In genomic region chr2:119364798-119365197, GRCh38 we compare ENCODE assay signal across 14 cellular contexts. TPM values are rescaled to one million over a fixed set of nuclear protein-coding genes. Genes with fewer than 3 reads are reported as not detected.
DNase-seq lines count a peak whose midpoint lies in the region; ATAC-seq and TF ChIP-seq lines count a peak whose summit lies in the region.
"Had no signal": no experiment of that assay in that cellular context is flagged by ENCODE, and none has a peak within 500 bp of the region (broad histone marks: within the 10 kb centered on the region; RNA-seq: fewer than 3 reads in every experiment).

No MANE protein-coding gene starts in this region.

- POLR2A ChIA-PET in CD4-positive, alpha-beta memory T cell (lab: Charles Lee; ENCODE audit: partially characterized antibody) = no interaction called here

- no peak overlapping the region for H2BK15ac ChIP-seq in neuronal stem cell (ENCODE audit: low read length)

- DNase-seq in CD4-positive, alpha-beta memory T cell = no peak
- DNase-seq in activated naive CD8-positive, alpha-beta T cell treated with anti-CD3 and anti-CD28 coated beads for 36 hours = no peak
- no peak for DNase-seq in natural killer cell
- no peak for DNase-seq in neuronal stem cell (ENCODE audit: low spot score)
- DNase-seq in DMS79 (lab: John Stamatoyannopoulos, UW) = no peak
- DNase-seq in NCI-H510A treated with DMSO at 0.1 percent for 48 hours (lab: John Stamatoyannopoulos, UW) = no peak
- DNase-seq: activated CD8-positive, alpha-beta memory T cell treated with anti-CD3 and anti-CD28 coated beads for 24 hours; body of pancreas; DMS153; NCI-H1092; NCI-H526 had no signal

- H3K4me1 ChIP-seq in CD4-positive, alpha-beta memory T cell (ENCODE audit: insufficient read depth, low read length) = peaks cover 31% of the 10 kb centered on the region
- H3K4me1 ChIP-seq in HUES6 (ENCODE audit: control insufficient read depth, insufficient read depth, low read length) (peaks cover 11% of the 10 kb centered on the region), neuronal stem cell (ENCODE audit: control insufficient read depth in 2 of 2, insufficient read depth in 1 of 2, low read depth in 1 of 2, low read length in 2 of 2) (peaks cover 8 to 9% of the 10 kb centered on the region in 2 donors)

- H3K9me3 ChIP-seq in CD4-positive, alpha-beta memory T cell (ENCODE audit: control insufficient read depth in 1 of 2, low read length in 2 of 2) = no peaks in the 10 kb centered on the region
- H3K9me3 ChIP-seq in HUES6 (ENCODE audit: control insufficient read depth, insufficient read depth, low read depth, low read length) (no peaks in the 10 kb centered on the region), neuronal stem cell (replicated peaks in 1 of 2; ENCODE audit: control insufficient read depth in 2 of 2, insufficient read depth in 1 of 2, low read depth in 1 of 2, low read length in 2 of 2) (no peaks in the 10 kb centered on the region)
- H3K9me3 ChIP-seq: body of pancreas, neutrophil had no signal

- H3K36me3 Mint-ChIP-seq in CD4-positive, alpha-beta memory T cell = peaks cover 13 to 26% of the 10 kb centered on the region in 2 donors
- H3K36me3 Mint-ChIP-seq in activated naive CD8-positive, alpha-beta T cell treated with anti-CD3 and anti-CD28 coated beads for 36 hours = peaks cover 33% of the 10 kb centered on the region
- peaks cover 2% of the 10 kb centered on the region for H3K36me3 Mint-ChIP-seq in natural killer cell

- no peak overlapping the region for H4K91ac ChIP-seq in neuronal stem cell (ENCODE audit: low read depth, low read length, poor library complexity)

- no peak overlapping the region for H4K8ac ChIP-seq in neuronal stem cell (ENCODE audit: low read depth, low read length)

- peaks cover 0 to 1% (median 0%) of the 10 kb centered on the region in 8 donors for H3K9me3 Mint-ChIP-seq in CD4-positive, alpha-beta memory T cell
- no peaks in the 10 kb centered on the region for H3K9me3 Mint-ChIP-seq in activated naive CD8-positive, alpha-beta T cell treated with anti-CD3 and anti-CD28 coated beads for 36 hours
- H3K9me3 Mint-ChIP-seq in natural killer cell = no peaks in the 10 kb centered on the region

- no peak overlapping the region for H3K9ac ChIP-seq in HUES6 (ENCODE audit: low read length)
- no peak overlapping the region for H3K9ac ChIP-seq in neuronal stem cell (ENCODE audit: low read depth, low read length, poor library complexity)

- H3K14ac ChIP-seq in neuronal stem cell (ENCODE audit: low read length) = no peak overlapping the region

- WGBS in neuronal stem cell (ENCODE audit: extremely low coverage in 2 of 2, insufficient read length in 2 of 2, insufficient replicate concordance in 1 of 2), 2 donors = no CpG with 5 or more reads among the region's 6 CpGs

- intact Hi-C loops in CD4-positive, alpha-beta memory T cell (cut with micrococcal nuclease) = loop anchor here (5.0 kb wide), 2 partner anchors 813 to 1177 kb away; no protein-coding TSS in a partner anchor
- intact Hi-C loops in natural killer cell (cut with micrococcal nuclease) = loop anchor here (10.0 kb wide), 1 partner anchor 1550 kb away; the partner anchor contains the start of gene DDX18

- H3K27me3 ChIP-seq in CD4-positive, alpha-beta memory T cell (ENCODE audit: insufficient read depth, low read length) = no peaks in the 10 kb centered on the region
- H3K27me3 ChIP-seq in HUES6 (ENCODE audit: control insufficient read depth, insufficient read depth, low read length) = no peaks in the 10 kb centered on the region
- H3K27me3 ChIP-seq in neuronal stem cell (ENCODE audit: control insufficient read depth in 3 of 3, insufficient read depth in 3 of 3, low read depth in 1 of 3, low read length in 3 of 3) = no peaks in the 10 kb centered on the region
- H3K27me3 ChIP-seq: body of pancreas, neutrophil had no signal

- no peak overlapping the region for H3K18ac ChIP-seq in neuronal stem cell (ENCODE audit: low read length)

- no peaks in the 10 kb centered on the region for H3K27me3 Mint-ChIP-seq in CD4-positive, alpha-beta memory T cell
- no peaks in the 10 kb centered on the region for H3K27me3 Mint-ChIP-seq in activated naive CD8-positive, alpha-beta T cell treated with anti-CD3 and anti-CD28 coated beads for 36 hours
- no peaks in the 10 kb centered on the region for H3K27me3 Mint-ChIP-seq in natural killer cell (ENCODE audit: low read depth in 2 of 2)

- H2AFZ ChIP-seq in neuronal stem cell (ENCODE audit: low read length) = no peak overlapping the region

- peak overlapping the region in 3 of 7 donors; percentile 94 to 98 (median 98) for H3K27ac Mint-ChIP-seq in CD4-positive, alpha-beta memory T cell
- H3K27ac Mint-ChIP-seq in activated naive CD8-positive, alpha-beta T cell treated with anti-CD3 and anti-CD28 coated beads for 36 hours = peak overlapping the region; percentile 100
- H3K27ac Mint-ChIP-seq in natural killer cell = peak overlapping the region; percentile 95 to 100

- ATAC-seq in natural killer cell (no peak), HG03097 (IDR thresholded peaks at IDR 0.05; ENCODE audit: low FRiP score, unreplicated experiment) (no peak)
- ATAC-seq: body of pancreas had no signal

- H3K4me1 Mint-ChIP-seq in CD4-positive, alpha-beta memory T cell = peaks cover 30 to 49% (median 39%) of the 10 kb centered on the region in 4 donors
- peaks cover 29% of the 10 kb centered on the region for H3K4me1 Mint-ChIP-seq in activated naive CD8-positive, alpha-beta T cell treated with anti-CD3 and anti-CD28 coated beads for 36 hours
- H3K4me1 Mint-ChIP-seq in natural killer cell = peaks cover 53 to 83% of the 10 kb centered on the region in 2 donors

- no peak overlapping the region for H2AK5ac ChIP-seq in neuronal stem cell (ENCODE audit: low read depth, low read length)

- H3K4me2 ChIP-seq in neuronal stem cell (ENCODE audit: insufficient read depth, low read length, poor library complexity, severe bottlenecking) = no peak overlapping the region

- no peak overlapping the region for H2BK120ac ChIP-seq in neuronal stem cell (ENCODE audit: low read depth, low read length)

- no peak for TF ChIP-seq CTCF in natural killer cell (IDR thresholded peaks at IDR 0.05)

- no peak overlapping the region for H3K4me3 ChIP-seq in CD4-positive, alpha-beta memory T cell (ENCODE audit: low read length in 2 of 2)
- peak overlapping the region; percentile 93; the same call in 1 of the 2 replicates for H3K4me3 ChIP-seq in HUES6 (ENCODE audit: low read depth, low read length)
- H3K4me3 ChIP-seq in neuronal stem cell (ENCODE audit: low read length in 2 of 2) = peak overlapping the region in 1 of 2 donors; percentile 85
- H3K4me3 ChIP-seq: body of pancreas had no signal

- no peak overlapping the region for H3K27ac ChIP-seq in CD4-positive, alpha-beta memory T cell (ENCODE audit: low read depth, low read length)
- H3K27ac ChIP-seq in HUES6 (ENCODE audit: low read depth, low read length) (no peak overlapping the region), neuronal stem cell (replicated peaks; ENCODE audit: low read length) (no peak overlapping the region)
- H3K27ac ChIP-seq: neutrophil had no signal

- peak overlapping the region in 6 of 8 donors; percentile 94 to 99 (median 95) for H3K4me3 Mint-ChIP-seq in CD4-positive, alpha-beta memory T cell
- peak overlapping the region; percentile 100 for H3K4me3 Mint-ChIP-seq in activated naive CD8-positive, alpha-beta T cell treated with anti-CD3 and anti-CD28 coated beads for 36 hours
- peak overlapping the region; percentile 95 for H3K4me3 Mint-ChIP-seq in natural killer cell

- H3K36me3 ChIP-seq in CD4-positive, alpha-beta memory T cell (ENCODE audit: insufficient read depth, low read length) = peaks cover 5% of the 10 kb centered on the region
- H3K36me3 ChIP-seq in HUES6 (ENCODE audit: control insufficient read depth, insufficient read depth, low read length) (peaks cover 16% of the 10 kb centered on the region), neuronal stem cell (replicated peaks in 1 of 2; ENCODE audit: control insufficient read depth in 2 of 2, insufficient read depth in 2 of 2, low read length in 2 of 2) (peaks cover 13 to 19% of the 10 kb centered on the region in 2 donors)

- no peak overlapping the region for H2BK12ac ChIP-seq in neuronal stem cell (ENCODE audit: low read length)

- peaks cover 9% of the 10 kb centered on the region for H3K79me1 ChIP-seq in neuronal stem cell (ENCODE audit: low read depth, low read length)

- H3K4ac ChIP-seq in neuronal stem cell (ENCODE audit: low read length) = no peak overlapping the region

- H3K23ac ChIP-seq in neuronal stem cell (ENCODE audit: low read depth, low read length, poor library complexity) = no peak overlapping the region

- CTCF ChIA-PET in CD4-positive, alpha-beta memory T cell (lab: Charles Lee; ENCODE audit: partially characterized antibody) = interaction anchor here (1.4 kb wide), 1 partner anchor 16 kb away, joined by 3 read pairs; no protein-coding TSS in a partner anchor

- no peak overlapping the region for H2BK5ac ChIP-seq in neuronal stem cell (ENCODE audit: low read length)

RNA-seq across cellular contexts. Expression of gene C2orf76, which starts 1.8 kb away (rescaled TPM):
- 1 to 10 TPM; 8.8 to 9.6 TPM for total RNA-seq in CD4-positive, alpha-beta memory T cell
- polyA plus RNA-seq in CD4-positive, alpha-beta memory T cell = 10 to 100 TPM; 19.6 to 28.0 TPM
- total RNA-seq in activated naive CD8-positive, alpha-beta T cell treated with anti-CD3 and anti-CD28 coated beads for 36 hours = 10 to 100 TPM; 12.3 to 15.6 TPM
- total RNA-seq in natural killer cell = 10 to 100 TPM; 14.1 to 21.9 (median 20.5) TPM
- polyA plus RNA-seq in neuronal stem cell (2013, experiment 1 of 2) = 20.8 TPM
- 21.6 TPM for polyA plus RNA-seq in neuronal stem cell (2013, experiment 2 of 2)

RNA-seq across cellular contexts. Expression of gene DBI, which starts 2.0 kb away (rescaled TPM):
- 10 to 100 TPM; 44.7 to 51.5 TPM for total RNA-seq in CD4-positive, alpha-beta memory T cell
- 100 to 1,000 TPM; 289 to 384 TPM for polyA plus RNA-seq in CD4-positive, alpha-beta memory T cell
- 100 to 1,000 TPM; 162 to 182 TPM for total RNA-seq in activated naive CD8-positive, alpha-beta T cell treated with anti-CD3 and anti-CD28 coated beads for 36 hours
- total RNA-seq in natural killer cell = 100 to 1,000 TPM in 1 of 3 donors, 10 to 100 TPM in 2; 85.1 to 109 (median 93.2) TPM
- 678 TPM for polyA plus RNA-seq in neuronal stem cell (2013, experiment 1 of 2)
- polyA plus RNA-seq in neuronal stem cell (2013, experiment 2 of 2) = 678 TPM
